ENCODE assay signal across 17 cellular contexts in the genomic region with DNA sequence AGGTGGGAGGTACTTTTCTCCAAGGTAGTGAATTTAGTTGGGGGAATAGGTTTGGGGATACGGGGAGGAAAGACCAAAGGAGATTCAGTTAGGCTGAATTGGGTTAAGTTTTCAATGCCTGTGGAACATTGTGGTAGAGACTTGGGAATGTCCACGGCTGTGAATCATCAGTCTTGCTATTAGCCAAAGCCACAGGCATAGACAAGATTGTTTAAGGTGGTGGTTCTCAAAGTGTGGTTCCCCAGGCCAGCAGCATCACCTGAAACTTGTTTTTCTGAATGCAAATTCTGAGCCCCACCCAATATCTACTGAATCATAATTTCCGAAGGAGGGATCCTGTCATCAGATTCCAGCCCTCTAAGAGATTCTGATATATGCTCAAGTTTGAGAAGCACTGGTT.
"Had no signal": no experiment of that assay in that cellular context is flagged by ENCODE, and none has a peak within 500 bp of the region (broad histone marks: within the 10 kb centered on the region; RNA-seq: fewer than 3 reads in every experiment).

No MANE protein-coding gene starts in this region.

- H3K36me3 ChIP-seq: left ventricle myocardium inferior, right atrium auricular region, transverse colon, vagina, WERI-Rb-1 had no signal

- H3K27me3 ChIP-seq: right atrium auricular region, transverse colon, vagina had no signal

- H3K4me1 ChIP-seq: left ventricle myocardium inferior, right atrium auricular region, transverse colon, vagina had no signal

- H3K4me3 ChIP-seq: coronary artery, left ventricle myocardium inferior, right atrium auricular region, transverse colon, vagina had no signal

- ATAC-seq: natural killer cell had no signal

- H3K27ac ChIP-seq: coronary artery, left ventricle myocardium inferior, right atrium auricular region, transverse colon, vagina, WERI-Rb-1 had no signal

- DNase-seq: activated CD4-positive, alpha-beta T cell treated with anti-CD3 and anti-CD28 coated beads, Interleukin-2, amount 50 U/mL, for 48 hours; activated naive CD4-positive, alpha-beta T cell treated with anti-CD3 and anti-CD28 coated beads for 36 hours; activated T-cell treated with anti-CD3 and anti-CD28 coated beads, Interleukin-2, amount 50 U/mL, for 1 hour; central memory CD4-positive, alpha-beta T cell; effector memory CD4-positive, alpha-beta T cell; islet precursor cell; left ventricle myocardium inferior; natural killer cell; posterior cingulate gyrus; small intestine; stimulated activated CD4-positive, alpha-beta T cell treated with anti-CD3 and anti-CD28 coated beads, Interleukin-4, amount 100 ng/mL, for 24 hours; stimulated activated naive CD4-positive, alpha-beta T cell; transverse colon; WERI-Rb-1 had no signal

- H3K9me3 ChIP-seq: left ventricle myocardium inferior, right atrium auricular region, transverse colon, vagina had no signal
